ENCODE assay signal across 31 cellular contexts in genomic region chr16:82265809-82266208, GRCh38.
"Had no signal": no experiment of that assay in that cellular context is flagged by ENCODE, and none has a peak within 500 bp of the region (broad histone marks: within the 10 kb centered on the region; RNA-seq: fewer than 3 reads in every experiment).

No MANE protein-coding gene starts in this region.

- H3K9me3 ChIP-seq: lower lobe of right lung, neutrophil, psoas muscle, right lobe of liver, stomach, testis, thyroid gland, transverse colon, upper lobe of left lung, vagina had no signal

- H2AFZ ChIP-seq: hepatocyte, neural progenitor cell, parathyroid adenoma had no signal

- H3K4me1 ChIP-seq: neural progenitor cell, parathyroid adenoma, psoas muscle, testis, transverse colon, vagina had no signal

- H3K4me2 ChIP-seq: hepatocyte, neural progenitor cell, smooth muscle cell had no signal

- H3K36me3 ChIP-seq: lower lobe of right lung, neural progenitor cell, neutrophil, right lobe of liver, stomach, thyroid gland, transverse colon, upper lobe of left lung, vagina had no signal

- H3K4me1 Mint-ChIP-seq: mesothelial cell of epicardium; naive B cell; natural killer cell; stimulated activated naive B cell treated with anti-CD40 and anti-IgM and Interleukin-4, amounts not matched to agents 10 μg/mL and 1 μg/mL and 100 μg/mL, for 72 hours had no signal

- H3K4me3 Mint-ChIP-seq: mesothelial cell of epicardium; natural killer cell; nephron progenitor cell; neural progenitor cell; stimulated activated naive B cell treated with anti-CD40 and anti-IgM and Interleukin-4, amounts not matched to agents 10 μg/mL and 1 μg/mL and 100 μg/mL, for 72 hours had no signal

- H3K4me3 ChIP-seq: hepatocyte, lower lobe of right lung, neural progenitor cell, psoas muscle, right lobe of liver, smooth muscle cell, stomach, testis, thyroid gland, transverse colon, upper lobe of left lung, vagina had no signal

- H3K9ac ChIP-seq: neural progenitor cell, parathyroid adenoma had no signal

- DNase-seq: kidney glomerular epithelial cell; left cardiac atrium; lower lobe of right lung; mammary epithelial cell; mesendoderm; naive B cell; natural killer cell; nephron progenitor cell; occipital lobe; psoas muscle; right lobe of liver; stimulated activated CD4-positive, alpha-beta T cell treated with anti-CD3 and anti-CD28 coated beads, Interleukin-1b, Interleukin-23, amount 100 ng/mL, for 48 hours; stimulated activated CD4-positive, alpha-beta T cell treated with anti-CD3 and anti-CD28 coated beads, Interleukin-2, amount 100 ng/mL, for 48 hours; stimulated activated CD4-positive, alpha-beta T cell treated with anti-CD3 and anti-CD28 coated beads, Interleukin-4, amount 100 ng/mL, for 4 hours; stimulated activated CD8-positive, alpha-beta memory T cell treated with anti-CD3 and anti-CD28 coated beads, Interleukin-4, amount 100 ng/mL, for 48 hours; stimulated activated naive B cell treated with anti-CD40 and anti-IgM and Interleukin-4, amounts not matched to agents 10 μg/mL and 1 μg/mL and 100 μg/mL, for 72 hours; stimulated activated naive CD8-positive, alpha-beta T cell treated with anti-CD3 and anti-CD28 coated beads, Interleukin-15, Interleukin-2, amounts not matched to agents 100 U/mL and 50 U/mL, for 24 hours; stomach; testis; thyroid gland; transverse colon; upper lobe of left lung had no signal

- H3K36me3 Mint-ChIP-seq: mesothelial cell of epicardium; natural killer cell; neural progenitor cell; stimulated activated naive B cell treated with anti-CD40 and anti-IgM and Interleukin-4, amounts not matched to agents 10 μg/mL and 1 μg/mL and 100 μg/mL, for 72 hours had no signal

- H3K27me3 ChIP-seq: right lobe of liver, stomach, testis, thyroid gland, upper lobe of left lung, vagina had no signal

- H3K27ac Mint-ChIP-seq: mesothelial cell of epicardium; natural killer cell; nephron progenitor cell; neural progenitor cell; stimulated activated naive B cell treated with anti-CD40 and anti-IgM and Interleukin-4, amounts not matched to agents 10 μg/mL and 1 μg/mL and 100 μg/mL, for 72 hours had no signal

- FAIRE-seq: keratinocyte had no signal

- H3K9me3 Mint-ChIP-seq: mesothelial cell of epicardium, natural killer cell had no signal

- H3K27ac ChIP-seq: hepatocyte, lower lobe of right lung, neural progenitor cell, neutrophil, parathyroid adenoma, psoas muscle, right lobe of liver, stomach, testis, thyroid gland, transverse colon, upper lobe of left lung, vagina had no signal

- ATAC-seq: left cardiac atrium; left lobe of liver; lower lobe of right lung; natural killer cell; psoas muscle; right lobe of liver; stimulated activated naive B cell treated with anti-CD40 and anti-IgM and Interleukin-4, amounts not matched to agents 10 μg/mL and 1 μg/mL and 100 μg/mL, for 72 hours; stimulated activated naive CD8-positive, alpha-beta T cell treated with anti-CD3 and anti-CD28 coated beads, Interleukin-15, Interleukin-2, amounts not matched to agents 100 U/mL and 50 U/mL, for 24 hours had no signal
